In the genomic region with DNA sequence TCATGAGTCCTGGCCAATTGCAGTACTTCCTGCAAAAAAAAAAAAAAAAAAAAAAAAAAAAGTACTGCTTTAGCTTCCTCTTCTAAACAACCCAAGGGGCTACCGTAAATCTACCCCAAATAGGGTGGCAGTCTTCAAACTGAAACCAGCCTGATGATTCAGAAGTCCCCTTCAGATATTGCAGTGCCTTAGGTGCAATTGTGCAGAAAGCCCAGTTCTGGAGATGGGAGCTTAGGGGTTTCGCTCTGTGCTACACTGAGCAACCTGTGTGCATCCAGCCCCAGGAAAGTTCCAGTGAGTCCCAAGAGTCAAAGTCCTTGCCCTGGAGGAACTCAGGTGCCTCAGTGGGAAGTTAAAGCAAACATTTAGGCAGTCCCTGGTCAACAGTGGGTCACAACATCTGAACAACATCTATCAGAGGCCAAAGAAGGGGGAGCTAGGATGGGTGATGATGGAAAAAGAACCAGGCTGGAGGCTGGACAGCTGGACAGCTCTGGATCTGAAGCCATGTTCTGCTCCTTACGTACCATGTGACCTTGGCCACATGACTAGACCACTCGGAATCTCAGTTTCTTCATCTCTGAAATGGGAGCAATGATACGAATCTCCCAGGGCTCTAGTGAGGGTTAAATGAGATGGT, we compare ENCODE assay signal across 1 cellular context.
TF ChIP-seq lines count a peak whose summit lies in the region.

No MANE protein-coding gene starts in this region.

TF ChIP-seq in K562, 482 proteins besides CTCF, POLR2A, EP300 and RAD21 (continued from another document):
- TF ChIP-seq RAD51 (IDR thresholded peaks at IDR 0.05; ENCODE audit: borderline replicate concordance, low read depth) (0 out of 2 replicates have a peak, but pooled peaks have one; percentile 27), RBM25 (IDR thresholded peaks at IDR 0.05; ENCODE audit: low read depth, low read length, severe bottlenecking) (peak; percentile 67), TEAD4 (IDR thresholded peaks at IDR 0.05; ENCODE audit: low read length) (no peak), TEAD4 (CRISPR knock-in tag; IDR thresholded peaks at IDR 0.05; ENCODE audit: borderline replicate concordance) (no peak), PRMT5 (CRISPR knock-in tag; IDR thresholded peaks at IDR 0.05) (no peak), SIN3A (IDR thresholded peaks at IDR 0.05; ENCODE audit: borderline replicate concordance in 2 of 2, control insufficient read depth in 1 of 2, low read depth in 2 of 2, low read length in 2 of 2) (no peak), DNMT1 (IDR thresholded peaks at IDR 0.05) (no peak)
- TF ChIP-seq, protein P1, sequence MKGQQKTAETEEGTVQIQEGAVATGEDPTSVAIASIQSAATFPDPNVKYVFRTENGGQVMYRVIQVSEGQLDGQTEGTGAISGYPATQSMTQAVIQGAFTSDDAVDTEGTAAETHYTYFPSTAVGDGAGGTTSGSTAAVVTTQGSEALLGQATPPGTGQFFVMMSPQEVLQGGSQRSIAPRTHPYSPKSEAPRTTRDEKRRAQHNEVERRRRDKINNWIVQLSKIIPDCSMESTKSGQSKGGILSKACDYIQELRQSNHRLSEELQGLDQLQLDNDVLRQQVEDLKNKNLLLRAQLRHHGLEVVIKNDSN (CRISPR knock-in tag; IDR thresholded peaks at IDR 0.05): peak; percentile 58; the same call in 1 of the 2 replicates
- TF ChIP-seq, protein P2, sequence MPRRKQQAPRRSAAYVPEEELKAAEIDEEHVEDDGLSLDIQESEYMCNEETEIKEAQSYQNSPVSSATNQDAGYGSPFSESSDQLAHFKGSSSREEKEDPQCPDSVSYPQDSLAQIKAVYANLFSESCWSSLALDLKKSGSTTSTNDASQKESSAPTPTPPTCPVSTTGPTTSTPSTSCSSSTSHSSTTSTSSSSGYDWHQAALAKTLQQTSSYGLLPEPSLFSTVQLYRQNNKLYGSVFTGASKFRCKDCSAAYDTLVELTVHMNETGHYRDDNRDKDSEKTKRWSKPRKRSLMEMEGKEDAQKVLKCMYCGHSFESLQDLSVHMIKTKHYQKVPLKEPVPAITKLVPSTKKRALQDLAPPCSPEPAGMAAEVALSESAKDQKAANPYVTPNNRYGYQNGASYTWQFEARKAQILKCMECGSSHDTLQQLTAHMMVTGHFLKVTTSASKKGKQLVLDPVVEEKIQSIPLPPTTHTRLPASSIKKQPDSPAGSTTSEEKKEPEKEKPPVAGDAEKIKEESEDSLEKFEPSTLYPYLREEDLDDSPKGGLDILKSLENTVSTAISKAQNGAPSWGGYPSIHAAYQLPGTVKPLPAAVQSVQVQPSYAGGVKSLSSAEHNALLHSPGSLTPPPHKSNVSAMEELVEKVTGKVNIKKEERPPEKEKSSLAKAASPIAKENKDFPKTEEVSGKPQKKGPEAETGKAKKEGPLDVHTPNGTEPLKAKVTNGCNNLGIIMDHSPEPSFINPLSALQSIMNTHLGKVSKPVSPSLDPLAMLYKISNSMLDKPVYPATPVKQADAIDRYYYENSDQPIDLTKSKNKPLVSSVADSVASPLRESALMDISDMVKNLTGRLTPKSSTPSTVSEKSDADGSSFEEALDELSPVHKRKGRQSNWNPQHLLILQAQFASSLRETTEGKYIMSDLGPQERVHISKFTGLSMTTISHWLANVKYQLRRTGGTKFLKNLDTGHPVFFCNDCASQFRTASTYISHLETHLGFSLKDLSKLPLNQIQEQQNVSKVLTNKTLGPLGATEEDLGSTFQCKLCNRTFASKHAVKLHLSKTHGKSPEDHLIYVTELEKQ (CRISPR knock-in tag; IDR thresholded peaks at IDR 0.05): no peak
